9 cellular contexts compared by ENCODE assay signal in genomic region chr9:107336718-107337360, GRCh38. TPM values are rescaled to one million over a fixed set of nuclear protein-coding genes. Genes with fewer than 3 reads are reported as not detected.
DNase-seq lines count a peak whose midpoint lies in the region; ATAC-seq and TF ChIP-seq lines count a peak whose summit lies in the region.
"Had no signal": no experiment of that assay in that cellular context is flagged by ENCODE, and none has a peak within 500 bp of the region (broad histone marks: within the 10 kb centered on the region; RNA-seq: fewer than 3 reads in every experiment).

No MANE protein-coding gene starts in this region.

- no peaks in the 10 kb centered on the region for H3K9me3 ChIP-seq in esophagus (ENCODE audit: control insufficient read depth in 2 of 2, insufficient read depth in 1 of 2, low read depth in 1 of 2, low read length in 1 of 2)

- POLR2A ChIA-PET in HEK293T (lab: Yijun Ruan, JAX) = interaction anchor here (1.5 kb wide), 1 partner anchor 12 kb away, joined by 3 read pairs; no protein-coding TSS in a partner anchor

- CTCF ChIA-PET in HEK293T (lab: Yijun Ruan, JAX) = no interaction called here

- peaks cover 7 to 9% of the 10 kb centered on the region in 2 donors for H3K36me3 ChIP-seq in esophagus (ENCODE audit: control insufficient read depth in 2 of 2, insufficient read depth in 2 of 2, low read length in 1 of 2)

- peak overlapping the region; percentile 57 to 79 for H3K27ac ChIP-seq in esophagus (ENCODE audit: low read depth in 2 of 2, low read length in 1 of 2)

- WGBS in esophagus, 2 donors = 41 to 51% methylated on average over 6 of the region's 6 CpGs

- H3K27me3 ChIP-seq in esophagus (ENCODE audit: control insufficient read depth in 1 of 2, insufficient read depth in 2 of 2, low read length in 2 of 2) = no peaks in the 10 kb centered on the region

- peaks cover 0 to 7% of the 10 kb centered on the region in 2 donors for H3K4me1 ChIP-seq in esophagus (ENCODE audit: control insufficient read depth in 2 of 2, insufficient read depth in 2 of 2, low read length in 1 of 2)

- no peak overlapping the region for H3K4me3 ChIP-seq in esophagus (ENCODE audit: low read depth in 1 of 2, low read length in 2 of 2)

- ATAC-seq in HG02870 (IDR thresholded peaks at IDR 0.05; ENCODE audit: unreplicated experiment) (no peak), GM21723 (IDR thresholded peaks at IDR 0.05; ENCODE audit: unreplicated experiment) (no peak)
- ATAC-seq: activated CD8-positive, alpha-beta memory T cell treated with anti-CD3 and anti-CD28 coated beads, Interleukin-2, amount 10 ng/mL, durations not matched to agents 7 days and 5 days had no signal

- DNase-seq in G401 (ENCODE audit: low spot score) = peak; percentile 90
- DNase-seq in RPMI7951 (ENCODE audit: low read depth) = peak; percentile 56
- DNase-seq in renal cortical epithelial cell (ENCODE audit: low read depth) = peak; percentile 46
- DNase-seq in HEK293T (ENCODE audit: extremely low spot score) = no peak
- DNase-seq: activated CD8-positive, alpha-beta memory T cell treated with anti-CD3 and anti-CD28 coated beads, Interleukin-2, amount 10 ng/mL, durations not matched to agents 7 days and 5 days; H7 had no signal

- in situ Hi-C loops in G401 (cut with HindIII; ENCODE audit: low sequenced_read_pairs) = no loop called here

TF ChIP-seq in HEK293T, 16 proteins besides CTCF, POLR2A, EP300 and RAD21:
- TF ChIP-seq NFRKB (IDR thresholded peaks at IDR 0.05) (no peak), LEF1 (IDR thresholded peaks at IDR 0.05; ENCODE audit: borderline replicate concordance) (no peak), ARNT (IDR thresholded peaks at IDR 0.05) (no peak), TARDBP (IDR thresholded peaks at IDR 0.05) (no peak), FOXK2 (IDR thresholded peaks at IDR 0.05) (no peak), HDGF (IDR thresholded peaks at IDR 0.05; ENCODE audit: borderline replicate concordance) (no peak), CTBP1 (IDR thresholded peaks at IDR 0.05; ENCODE audit: borderline replicate concordance) (no peak), L3MBTL2 (conservative IDR thresholded peaks at IDR 0.05) (no peak), BHLHE40 (IDR thresholded peaks at IDR 0.05; ENCODE audit: borderline replicate concordance) (no peak), FOXM1 (IDR thresholded peaks at IDR 0.05; ENCODE audit: borderline replicate concordance) (no peak)
- TF ChIP-seq, protein P1, sequence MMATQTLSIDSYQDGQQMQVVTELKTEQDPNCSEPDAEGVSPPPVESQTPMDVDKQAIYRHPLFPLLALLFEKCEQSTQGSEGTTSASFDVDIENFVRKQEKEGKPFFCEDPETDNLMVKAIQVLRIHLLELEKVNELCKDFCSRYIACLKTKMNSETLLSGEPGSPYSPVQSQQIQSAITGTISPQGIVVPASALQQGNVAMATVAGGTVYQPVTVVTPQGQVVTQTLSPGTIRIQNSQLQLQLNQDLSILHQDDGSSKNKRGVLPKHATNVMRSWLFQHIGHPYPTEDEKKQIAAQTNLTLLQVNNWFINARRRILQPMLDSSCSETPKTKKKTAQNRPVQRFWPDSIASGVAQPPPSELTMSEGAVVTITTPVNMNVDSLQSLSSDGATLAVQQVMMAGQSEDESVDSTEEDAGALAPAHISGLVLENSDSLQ (IDR thresholded peaks at IDR 0.05) = no peak

RNA-seq across cellular contexts. Expression of gene RAD23B, which starts 53.8 kb away (rescaled TPM):
- 129 and 208 TPM in 2 replicates for total RNA-seq in G401 (2014; rRNA removed; shearing (Covaris generic))
- 122 and 139 TPM in 2 replicates for total RNA-seq in RPMI7951 (2014; rRNA removed; shearing (Covaris generic))
- 10 to 100 TPM; 38.6 to 58.2 TPM for polyA plus RNA-seq in esophagus
- total RNA-seq in renal cortical epithelial cell = 90.6 and 140 TPM in 2 replicates
